In the genomic region with DNA sequence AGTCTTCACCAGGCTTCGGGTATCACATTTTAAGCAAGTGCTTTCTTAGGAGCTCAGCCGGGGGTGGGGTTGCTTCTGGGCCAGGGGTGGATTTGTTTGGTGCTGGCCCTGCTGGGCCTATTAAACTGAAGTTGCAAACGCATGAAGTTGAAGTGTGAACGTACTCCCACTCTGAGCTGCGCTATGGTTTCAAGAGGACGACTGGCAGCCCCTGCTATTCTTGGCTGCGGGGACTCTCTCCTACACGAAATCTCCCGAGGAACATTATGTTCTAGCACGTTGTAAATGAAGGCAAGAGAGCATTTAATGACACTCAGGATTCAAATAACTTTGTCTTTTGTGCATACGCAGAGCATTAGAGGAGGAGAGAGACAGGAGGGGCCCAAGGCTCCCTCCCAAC, we compare ENCODE assay signal across 13 cellular contexts.
DNase-seq lines count a peak whose midpoint lies in the region; ATAC-seq and TF ChIP-seq lines count a peak whose summit lies in the region.
"Had no signal": no experiment of that assay in that cellular context is flagged by ENCODE, and none has a peak within 500 bp of the region (broad histone marks: within the 10 kb centered on the region; RNA-seq: fewer than 3 reads in every experiment).

No MANE protein-coding gene starts in this region.

- peak; percentile 58 for DNase-seq in Right ventricle myocardium inferior (ENCODE audit: missing footprints)
- DNase-seq in right atrium auricular region (ENCODE audit: low spot score) = no peak
- DNase-seq in left ventricle myocardium superior = peak; percentile 47
- DNase-seq in activated CD4-positive, CD25-positive, alpha-beta regulatory T cell (lab: John Stamatoyannopoulos, UW) = no peak
- DNase-seq in NCI-H1092 (lab: John Stamatoyannopoulos, UW) = no peak
- DNase-seq in medulla oblongata (ENCODE audit: extremely low spot score) = no peak
- DNase-seq: GOT3, NCI-H146, NCI-H446, NCI-H774 had no signal

- peak overlapping the region; percentile 19 for H2AFZ ChIP-seq in parathyroid adenoma

- intact Hi-C loops in Right ventricle myocardium inferior (cut with DNase I) (no loop called here), left ventricle myocardium superior (cut with micrococcal nuclease) (no loop called here)

- peak overlapping the region in 1 of 2 donors; percentile 27 for H3K27ac ChIP-seq in right atrium auricular region
- peak overlapping the region; percentile 98 for H3K27ac ChIP-seq in parathyroid adenoma
- H3K27ac ChIP-seq: 22Rv1 had no signal

- peak; percentile 83 for ATAC-seq in Right ventricle myocardium inferior
- peak; percentile 94 for ATAC-seq in left ventricle myocardium superior
- no peak for ATAC-seq in GM19023 (IDR thresholded peaks at IDR 0.05; ENCODE audit: unreplicated experiment)

- H3K9ac ChIP-seq in parathyroid adenoma = no peak overlapping the region

- H3K4me3 ChIP-seq in right atrium auricular region (no peak overlapping the region), parathyroid adenoma (ENCODE audit: low read depth, low read length) (no peak overlapping the region)

- H3K27me3 ChIP-seq in right atrium auricular region (no peaks in the 10 kb centered on the region), parathyroid adenoma (ENCODE audit: control insufficient read depth, insufficient read depth, low read length) (no peaks in the 10 kb centered on the region)

- no peak overlapping the region for H3K4me2 ChIP-seq in parathyroid adenoma (ENCODE audit: low read length)

- no peaks in the 10 kb centered on the region for H3K36me3 ChIP-seq in right atrium auricular region
- H3K36me3 ChIP-seq in parathyroid adenoma (ENCODE audit: control insufficient read depth, insufficient read depth, low read length) = no peaks in the 10 kb centered on the region

- H3K4me1 ChIP-seq in right atrium auricular region (peaks cover 0 to 9% of the 10 kb centered on the region in 2 donors), parathyroid adenoma (peaks cover 53% of the 10 kb centered on the region)

- H3K9me3 ChIP-seq in right atrium auricular region (no peaks in the 10 kb centered on the region), parathyroid adenoma (ENCODE audit: control insufficient read depth, low read length) (no peaks in the 10 kb centered on the region)

- no peaks in the 10 kb centered on the region for H3K79me2 ChIP-seq in parathyroid adenoma

- TF ChIP-seq CTCF in right atrium auricular region (IDR thresholded peaks at IDR 0.05) (no peak), parathyroid adenoma (IDR thresholded peaks at IDR 0.05) (no peak)

Comparison
In these comparisons a context has a peak if more than half of its experiments do, and no peak if none do; other contexts are left out.
1. DNase-seq: peak in Right ventricle myocardium inferior (single experiment) and left ventricle myocardium superior (single experiment); none in right atrium auricular region (single experiment), activated CD4-positive, CD25-positive, alpha-beta regulatory T cell (0 of 4), NCI-H1092 (single experiment) and medulla oblongata (single experiment).